In the genomic region with DNA sequence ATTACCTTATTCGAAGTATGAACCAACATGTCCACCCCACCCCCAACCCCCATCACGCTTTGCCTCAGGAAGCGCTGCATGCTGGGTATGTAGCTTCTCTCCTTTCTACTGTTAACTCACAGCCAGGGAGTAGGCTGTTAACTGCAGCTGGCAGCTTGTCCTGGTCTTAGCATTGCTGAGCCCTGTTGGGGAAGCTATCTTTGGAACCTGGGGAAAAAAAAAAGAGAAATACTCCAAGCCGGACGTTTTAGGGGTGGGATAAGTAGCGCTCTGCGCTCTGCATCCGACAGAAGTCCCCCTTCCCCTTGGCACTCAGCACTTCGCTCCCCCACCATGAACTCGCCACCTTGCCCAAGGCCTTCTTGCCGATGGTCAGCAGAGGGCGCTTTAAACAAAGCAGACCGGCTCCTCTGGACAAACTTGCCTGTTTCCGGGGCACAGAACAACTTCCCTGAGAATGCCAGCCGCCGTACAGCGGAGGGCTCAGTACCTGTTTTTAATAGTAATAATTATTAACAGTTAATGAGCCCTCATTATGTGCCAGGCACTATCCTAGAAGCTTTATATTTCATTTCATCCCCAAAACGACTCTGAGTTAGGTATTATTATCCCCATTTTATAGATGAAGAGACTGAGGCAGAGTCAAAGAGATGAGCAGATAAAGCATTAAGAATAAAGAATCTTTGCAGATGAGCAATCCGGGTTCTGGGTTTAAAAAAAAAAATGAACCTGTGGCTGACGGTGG, we compare ENCODE assay signal across 8 cellular contexts. TPM values are rescaled to one million over a fixed set of nuclear protein-coding genes. Genes with fewer than 3 reads are reported as not detected.
A peak's percentile ranks its signal among the peaks of the same experiment; 100 is the strongest.
DNase-seq lines count a peak whose midpoint lies in the region; ATAC-seq and TF ChIP-seq lines count a peak whose summit lies in the region.

No MANE protein-coding gene starts in this region.

- TF ChIP-seq POLR2A in transverse colon (IDR thresholded peaks at IDR 0.05) = no peak

- peaks cover 16 to 20% (median 18%) of the 10 kb centered on the region in 4 donors for H3K4me1 ChIP-seq in transverse colon

- no peaks in the 10 kb centered on the region for H3K27me3 ChIP-seq in transverse colon

- TF ChIP-seq EP300 in transverse colon (IDR thresholded peaks at IDR 0.05; ENCODE audit: low read depth) = no peak

- peaks cover 5% of the 10 kb centered on the region for H3K4me1 Mint-ChIP-seq in activated naive CD8-positive, alpha-beta T cell treated with anti-CD3 and anti-CD28 coated beads, Interleukin-2, amount 10 ng/mL, durations not matched to agents 7 days and 5 days

- 4 to 5% methylated on average over 17 to 20 of the region's 20 CpGs for WGBS in transverse colon (ENCODE audit: low coverage in 1 of 2), 2 donors

- in situ Hi-C loops in transverse colon (cut with MboI; ENCODE audit: low pct_ligation_motif_present in 1 of 4, low pct_unique_long_range_greater_than_20kb in 1 of 4, low sequenced_read_pairs in 3 of 4) = loop anchor here in 2 of 4 donors (5.0 to 10.0 kb wide), 2 partner anchors 82 to 84 kb away; no protein-coding TSS in a partner anchor

- peaks cover 9% of the 10 kb centered on the region for H3K27me3 Mint-ChIP-seq in activated naive CD8-positive, alpha-beta T cell treated with anti-CD3 and anti-CD28 coated beads, Interleukin-2, amount 10 ng/mL, durations not matched to agents 7 days and 5 days

- H3K36me3 Mint-ChIP-seq in activated naive CD8-positive, alpha-beta T cell treated with anti-CD3 and anti-CD28 coated beads, Interleukin-2, amount 10 ng/mL, durations not matched to agents 7 days and 5 days = no peaks in the 10 kb centered on the region

- POLR2A ChIA-PET in activated naive CD8-positive, alpha-beta T cell treated with anti-CD3 and anti-CD28 coated beads, Interleukin-2, amount 10 ng/mL, durations not matched to agents 7 days and 5 days (lab: Charles Lee) = interaction anchor here (1.6 kb wide), 1 partner anchor 80 kb away, joined by 6 read pairs; no protein-coding TSS in a partner anchor

- H3K4me3 ChIP-seq in AG09309 (ENCODE audit: control insufficient read depth, low read depth, low read length) (peak overlapping the region; percentile 11; the same call in 1 of the 2 replicates), transverse colon (peak overlapping the region in 1 of 4 donors; percentile 25)

- H3K9me3 Mint-ChIP-seq in activated naive CD8-positive, alpha-beta T cell treated with anti-CD3 and anti-CD28 coated beads, Interleukin-2, amount 10 ng/mL, durations not matched to agents 7 days and 5 days = no peaks in the 10 kb centered on the region

- TF ChIP-seq CTCF in AG09309 (IDR thresholded peaks at IDR 0.05; ENCODE audit: control insufficient read depth, insufficient read depth, low read depth, low read length, missing control alignments) (peak; percentile 93), transverse colon (IDR thresholded peaks at IDR 0.05) (peak; percentile 86 to 92 (median 88))

- peak overlapping the region in 3 of 4 donors; percentile 49 to 75 (median 60) for H3K27ac ChIP-seq in transverse colon

- DNase-seq in AG09309 (ENCODE audit: low read depth) (peak; percentile 38), NCI-H1105 (lab: John Stamatoyannopoulos, UW) (peak; percentile 85), SKM-1 treated with dmso at 0.1 percent for 144 hours (lab: John Stamatoyannopoulos, UW; ENCODE audit: unreplicated experiment) (peak; percentile 77), left cardiac atrium (peak; percentile 81), posterior cingulate gyrus (peak; percentile 62 to 96 (median 84)), transverse colon (peak; percentile 84)
- peak; percentile 71 for DNase-seq in activated naive CD8-positive, alpha-beta T cell treated with anti-CD3 and anti-CD28 coated beads, Interleukin-2, amount 10 ng/mL, durations not matched to agents 7 days and 5 days

- peak; percentile 71 for ATAC-seq in GM19463 (IDR thresholded peaks at IDR 0.05; ENCODE audit: unreplicated experiment)
- ATAC-seq in activated naive CD8-positive, alpha-beta T cell treated with anti-CD3 and anti-CD28 coated beads, Interleukin-2, amount 10 ng/mL, durations not matched to agents 7 days and 5 days (ENCODE audit: low read depth) = peak; percentile 87
- peak; percentile 82 to 85 for ATAC-seq in left cardiac atrium

- H3K4me3 Mint-ChIP-seq in activated naive CD8-positive, alpha-beta T cell treated with anti-CD3 and anti-CD28 coated beads, Interleukin-2, amount 10 ng/mL, durations not matched to agents 7 days and 5 days = no peak overlapping the region

- intact Hi-C loops in left cardiac atrium (cut with DNase I) (loop anchor here (1.0 to 2.0 kb wide), 2 partner anchors 80 kb away; no protein-coding TSS in a partner anchor), posterior cingulate gyrus (cut with DNase I) (loop anchor here (1.0 kb wide), 1 partner anchor 79 kb away; no protein-coding TSS in a partner anchor), transverse colon (cut with DNase I; ENCODE audit: low total_unique reads) (loop anchor here (1.0 to 5.0 kb wide), 2 partner anchors 80 to 236 kb away; no protein-coding TSS in a partner anchor)

- H3K36me3 ChIP-seq in transverse colon = no peaks in the 10 kb centered on the region

- H3K27ac Mint-ChIP-seq in activated naive CD8-positive, alpha-beta T cell treated with anti-CD3 and anti-CD28 coated beads, Interleukin-2, amount 10 ng/mL, durations not matched to agents 7 days and 5 days = no peak overlapping the region

- no peaks in the 10 kb centered on the region for H3K9me3 ChIP-seq in transverse colon

RNA-seq across cellular contexts. Expression of a gene that starts 35.2 kb away (rescaled TPM):
- total RNA-seq in activated naive CD8-positive, alpha-beta T cell treated with anti-CD3 and anti-CD28 coated beads, Interleukin-2, amount 10 ng/mL, durations not matched to agents 7 days and 5 days = not detected
- total RNA-seq in left cardiac atrium = 1 to 10 TPM; 9.2 TPM
- 1 to 10 TPM in 2 of 4 donors, not detected in 2; 2.1 to 2.2 TPM for total RNA-seq in transverse colon

RNA-seq across cellular contexts. Expression of a gene that starts 56.9 kb away (rescaled TPM):
- 1 to 10 TPM; 7.5 to 8.8 TPM for total RNA-seq in activated naive CD8-positive, alpha-beta T cell treated with anti-CD3 and anti-CD28 coated beads, Interleukin-2, amount 10 ng/mL, durations not matched to agents 7 days and 5 days
- total RNA-seq in left cardiac atrium (10 to 100 TPM; 15.6 to 18.4 TPM), transverse colon (10 to 100 TPM; 13.8 to 45.6 (median 17.2) TPM)
